8 cellular contexts compared by ENCODE assay signal in genomic region chr17:28318759-28319660, GRCh38. TPM values are rescaled to one million over a fixed set of nuclear protein-coding genes. Genes with fewer than 3 reads are reported as not detected.
DNase-seq lines count a peak whose midpoint lies in the region; ATAC-seq and TF ChIP-seq lines count a peak whose summit lies in the region.

TMEM97 (plus strand) TSS chr17:28319200; CDS start chr17:28319240, 40 bp downstream.

- 0 to 1% (median 1%) methylated on average over 16 to 75 of the region's 75 CpGs for whole genome bisulfite sequencing in adrenal gland, 4 donors
- 0 to 1% methylated on average over 75 of the region's 75 CpGs for WGBS in heart right ventricle, 2 donors

- intact Hi-C loops in adrenal gland (cut with DNase I): no loop called here
- intact Hi-C loops in heart right ventricle (cut with DNase I): loop anchor here in 2 of 10 donors (2.0 kb wide), 1 partner anchor 16 kb away; the partner anchor contains the start of genes IFT20 (in 2 of the 2) and TNFAIP1 (in 2 of the 2)
- intact Hi-C loops in posterior vena cava (cut with DNase I): no loop called here
- intact Hi-C loops in upper lobe of right lung (cut with DNase I): no loop called here

- DNase-seq in NCI-H146 treated with DMSO at 0.1 percent for 48 hours (lab: John Stamatoyannopoulos, UW; ENCODE audit: unreplicated experiment): peak; percentile 95
- DNase-seq in T-helper 1 cell: peak; percentile 88 to 98 (median 94)
- DNase-seq in adrenal gland: peak; percentile 96 to 99 (median 97)
- peak; percentile 96 for DNase-seq in heart right ventricle
- peak; percentile 98 for DNase-seq in posterior vena cava (ENCODE audit: low spot score)
- peak; percentile 98 for DNase-seq in upper lobe of right lung

- H3K9me3 ChIP-seq in adrenal gland (replicated peaks in 1 of 3): no peaks in the 10 kb centered on the region
- no peaks in the 10 kb centered on the region for H3K9me3 ChIP-seq in heart right ventricle
- no peaks in the 10 kb centered on the region for H3K9me3 ChIP-seq in upper lobe of right lung

- TF ChIP-seq CTCF in adrenal gland (IDR thresholded peaks at IDR 0.05) (peak in 3 of 6 experiments; percentile 9 to 22 (median 10)), heart right ventricle (IDR thresholded peaks at IDR 0.05) (peak in 5 of 9 donors; percentile 20 to 40 (median 36)), upper lobe of right lung (IDR thresholded peaks at IDR 0.05) (peak; percentile 7)

- H3K27ac ChIP-seq in adrenal gland (peak within 1 kb of the TSS in 3 of 5 donors; percentile 33 to 65 (median 54)), heart right ventricle (peak within 1 kb of the TSS in 5 of 10 donors; percentile 11 to 48 (median 18)), upper lobe of right lung (peak within 1 kb of the TSS; percentile 66)

- H3K4me1 ChIP-seq in adrenal gland (replicated peaks in 1 of 2) (peaks cover 8 to 17% of the 10 kb centered on the region in 2 donors), heart right ventricle (peaks cover 3 to 22% (median 16%) of the 10 kb centered on the region in 9 donors), upper lobe of right lung (peaks cover 17% of the 10 kb centered on the region)

- TF ChIP-seq POLR2A in GM15510 (IDR thresholded peaks at IDR 0.05; ENCODE audit: borderline replicate concordance, extremely low read depth, insufficient read length) (peak; percentile 70), adrenal gland (IDR thresholded peaks at IDR 0.05) (peak; percentile 20 to 57)

- H3K27me3 ChIP-seq in adrenal gland (no peaks in the 10 kb centered on the region), heart right ventricle (no peaks in the 10 kb centered on the region), upper lobe of right lung (no peaks in the 10 kb centered on the region)

- H3K36me3 ChIP-seq in adrenal gland (replicated peaks in 1 of 2) (no peaks in the 10 kb centered on the region), heart right ventricle (no peaks in the 10 kb centered on the region), upper lobe of right lung (no peaks in the 10 kb centered on the region)

- H3K4me3 ChIP-seq in adrenal gland (peak within 1 kb of the TSS in 3 of 4 donors; percentile 21 to 55 (median 36)), heart right ventricle (peak within 1 kb of the TSS; percentile 39 to 80 (median 62)), upper lobe of right lung (peak within 1 kb of the TSS; percentile 80)

- ATAC-seq in HG02884 (IDR thresholded peaks at IDR 0.05; ENCODE audit: unreplicated experiment) (peak; percentile 96), heart right ventricle (peak; percentile 99 to 100 (median 100)), upper lobe of right lung (peak; percentile 99)

RNA-seq across cellular contexts. Expression of gene TMEM97, which starts in this region (rescaled TPM):
- total RNA-seq in adrenal gland: 100 to 1,000 TPM in 1 of 8 donors, 10 to 100 TPM in 7; 23.8 to 130 (median 33.8) TPM
- 100 to 1,000 TPM in 1 of 3 donors, 1 to 10 TPM in 2; 6.5 to 779 (median 8.3) TPM for polyA plus RNA-seq in adrenal gland
- total RNA-seq in heart right ventricle: 1 to 10 TPM; 2.3 to 4.4 (median 3.2) TPM
- 1 to 10 TPM; 1.6 to 5.2 TPM for polyA plus RNA-seq in heart right ventricle
- total RNA-seq in posterior vena cava: 1 to 10 TPM; 2.7 to 4.3 TPM
- total RNA-seq in upper lobe of right lung: 64.4 TPM

Comparison
In these comparisons a context has a peak if more than half of its experiments do, and no peak if none do; other contexts are left out.
1. RNA of gene TMEM97 (total RNA-seq): 64.4 TPM in upper lobe of right lung (single experiment) and 23.8 to 130 TPM in adrenal gland; 2.7 to 4.3 TPM in posterior vena cava and 2.3 to 4.4 TPM in heart right ventricle; every median in the first group is over 4 times any median in the second.
2. Peak in every context shown above with its lines, with median percentiles within 50 percentile points of each other: ATAC-seq, DNase-seq and H3K4me3 ChIP-seq.